In genomic region chr19:7637374-7638256, GRCh38 we compare ENCODE assay signal across 1 cellular context.
TF ChIP-seq lines count a peak whose summit lies in the region.

No MANE protein-coding gene starts in this region.

TF ChIP-seq in K562, 482 proteins besides CTCF, POLR2A, EP300 and RAD21 (continued from another document and continues in another):
- TF ChIP-seq FOXO4 (CRISPR knock-in tag; IDR thresholded peaks at IDR 0.05) (no peak), BACH1 (tag; IDR thresholded peaks at IDR 0.05) (no peak), ZMIZ1 (IDR thresholded peaks at IDR 0.05; ENCODE audit: low read depth in 2 of 2, low read length in 2 of 2) (peak in 1 of 2 experiments; percentile 31; a peak in 1 of 4 replicates), MTA2 (IDR thresholded peaks at IDR 0.05; ENCODE audit: low read depth) (no peak), ZNF551 (CRISPR knock-in tag; IDR thresholded peaks at IDR 0.05) (no peak), NCOA1 (IDR thresholded peaks at IDR 0.05; ENCODE audit: low read depth) (0 out of 2 replicates have a peak, but pooled peaks have one; percentile 68), KDM4B (IDR thresholded peaks at IDR 0.05; ENCODE audit: borderline replicate concordance in 2 of 2, low read depth in 1 of 2) (peak in 1 of 2 experiments; percentile 64; a peak in 1 of 4 replicates), KDM1A (IDR thresholded peaks at IDR 0.05) (no peak; a peak in 1 of 4 replicates), HEY1 (CRISPR knock-in tag; IDR thresholded peaks at IDR 0.05; ENCODE audit: borderline replicate concordance) (no peak), ZNF384 (IDR thresholded peaks at IDR 0.05; ENCODE audit: low read depth, low read length) (no peak), HNRNPK (IDR thresholded peaks at IDR 0.05; ENCODE audit: low read depth, low read length, poor library complexity, severe bottlenecking) (no peak), TEAD4 (IDR thresholded peaks at IDR 0.05; ENCODE audit: low read length) (no peak), TEAD4 (CRISPR knock-in tag; IDR thresholded peaks at IDR 0.05; ENCODE audit: borderline replicate concordance) (no peak), PCBP1 (IDR thresholded peaks at IDR 0.05; ENCODE audit: low read depth, low read length, poor library complexity, severe bottlenecking) (peak; percentile 18), NCOR1 (IDR thresholded peaks at IDR 0.05) (peak; percentile 46; the same call in 1 of the 2 replicates), ZNF280A (IDR thresholded peaks at IDR 0.05; ENCODE audit: low read depth, partially characterized antibody) (no peak), TAF15 (IDR thresholded peaks at IDR 0.05; ENCODE audit: low read depth, low read length) (no peak), SMC3 (conservative IDR thresholded peaks at IDR 0.05; ENCODE audit: insufficient read depth, low read depth, low read length) (no peak), RFX5 (IDR thresholded peaks at IDR 0.05; ENCODE audit: low read depth, low read length) (no peak), TRIM28 (IDR thresholded peaks at IDR 0.05) (no peak), TARDBP (IDR thresholded peaks at IDR 0.05) (no peak), ZBTB1 (CRISPR knock-in tag; IDR thresholded peaks at IDR 0.05; ENCODE audit: borderline replicate concordance, low read depth) (no peak), ILK (tag; IDR thresholded peaks at IDR 0.05; ENCODE audit: borderline replicate concordance, low read depth) (no peak), GATA2 (CRISPR knock-in tag; IDR thresholded peaks at IDR 0.05) (no peak), NKRF (IDR thresholded peaks at IDR 0.05; ENCODE audit: borderline replicate concordance) (no peak), HMGN3 (IDR thresholded peaks at IDR 0.05; ENCODE audit: borderline replicate concordance, extremely low read depth, insufficient read length, low read depth, low read length) (peak; percentile 53), CLOCK (CRISPR knock-in tag; IDR thresholded peaks at IDR 0.05; ENCODE audit: borderline replicate concordance) (no peak), ZNF395 (CRISPR knock-in tag; IDR thresholded peaks at IDR 0.05) (no peak), ZNF512 (tag; IDR thresholded peaks at IDR 0.05) (no peak), HES1 (IDR thresholded peaks at IDR 0.05; ENCODE audit: low read depth) (0 out of 2 replicates have a peak, but pooled peaks have one; percentile 17), FOXP4 (CRISPR knock-in tag; IDR thresholded peaks at IDR 0.05; ENCODE audit: borderline replicate concordance) (no peak), IRF2 (CRISPR knock-in tag; IDR thresholded peaks at IDR 0.05) (no peak), PATZ1 (CRISPR knock-in tag; IDR thresholded peaks at IDR 0.05; ENCODE audit: borderline replicate concordance) (no peak), FOXM1 (IDR thresholded peaks at IDR 0.05; ENCODE audit: low read depth) (no peak), FOXM1 (CRISPR knock-in tag; IDR thresholded peaks at IDR 0.05; ENCODE audit: low read depth) (no peak), U2AF1 (optimal IDR thresholded peaks at IDR 0.05; ENCODE audit: low read depth, low read length) (no peak), ZNF280B (CRISPR knock-in tag; IDR thresholded peaks at IDR 0.05) (no peak), MYNN (IDR thresholded peaks at IDR 0.05) (no peak), MYNN (CRISPR knock-in tag; IDR thresholded peaks at IDR 0.05) (no peak)
